ENCODE assay signal across 31 cellular contexts in genomic region chr19:35919306-35919705, GRCh38. TPM values are rescaled to one million over a fixed set of nuclear protein-coding genes. Genes with fewer than 3 reads are reported as not detected.
DNase-seq lines count a peak whose midpoint lies in the region; ATAC-seq, FAIRE-seq and TF ChIP-seq lines count a peak whose summit lies in the region.
"Had no signal": no experiment of that assay in that cellular context is flagged by ENCODE, and none has a peak within 500 bp of the region (broad histone marks: within the 10 kb centered on the region; RNA-seq: fewer than 3 reads in every experiment).

No MANE protein-coding gene starts in this region.

- no peaks in the 10 kb centered on the region for H3K79me2 ChIP-seq in HepG2 (ENCODE audit: insufficient read depth, low read length)

- H3K9ac ChIP-seq in kidney (ENCODE audit: low read length in 2 of 2) (no peak overlapping the region), HepG2 (ENCODE audit: insufficient read depth, low read depth, low read length) (no peak overlapping the region)
- H3K9ac ChIP-seq: BLaER1 had no signal

- in situ Hi-C loops in HepG2 (cut with HindIII; ENCODE audit: extremely low pct_ligation_motif_present, low pct_unique_long_range_greater_than_20kb), result no loop called here

- POLR2A ChIA-PET in HepG2 (lab: Yijun Ruan, JAX), result no interaction called here

- H3K4me1 ChIP-seq in kidney (ENCODE audit: control insufficient read depth in 1 of 2, insufficient read depth in 1 of 2, low read depth in 1 of 2, low read length in 2 of 2), result no peaks in the 10 kb centered on the region
- peaks cover 9% of the 10 kb centered on the region for H3K4me1 ChIP-seq in HepG2 (ENCODE audit: insufficient read depth, low read length)
- H3K4me1 ChIP-seq in foreskin keratinocyte, result no peaks in the 10 kb centered on the region
- H3K4me1 ChIP-seq: BE2C, BLaER1 had no signal

- no peak; the same call in 2 of the 3 replicates for ATAC-seq in HepG2
- no peak for ATAC-seq in stimulated activated memory B cell treated with anti-CD40 and anti-IgM and Interleukin-4, amounts not matched to agents 10 μg/mL and 1 μg/mL and 100 μg/mL, for 72 hours
- no peak for ATAC-seq in foreskin keratinocyte
- ATAC-seq: GM12878 had no signal

- H3K4me3 ChIP-seq in kidney (ENCODE audit: low read length in 2 of 2) (no peak overlapping the region), HepG2 (replicated peaks in 1 of 3; ENCODE audit: insufficient read depth in 1 of 3, low read depth in 2 of 3, low read length in 3 of 3) (no peak overlapping the region)
- H3K4me3 ChIP-seq: BLaER1, GM12878 had no signal

- no peaks in the 10 kb centered on the region for H3K9me3 Mint-ChIP-seq in stimulated activated memory B cell treated with anti-CD40 and anti-IgM and Interleukin-4, amounts not matched to agents 10 μg/mL and 1 μg/mL and 100 μg/mL, for 72 hours
- H3K9me3 Mint-ChIP-seq: CD4-positive, alpha-beta memory T cell; CD8-positive, alpha-beta memory T cell had no signal

- WGBS in HepG2 (ENCODE audit: low lambda C conversion rate), result 0% methylated on average over 7 of the region's 11 CpGs

- no peak for TF ChIP-seq EP300 in HepG2 (IDR thresholded peaks at IDR 0.05; ENCODE audit: low read depth in 2 of 2, low read length in 2 of 2)
- TF ChIP-seq EP300 in HepG2 (CRISPR knock-in tag; IDR thresholded peaks at IDR 0.05; ENCODE audit: borderline replicate concordance), result no peak

- H2AFZ ChIP-seq in HepG2 (ENCODE audit: low read length), result no peak overlapping the region

- H3K9me3 ChIP-seq in kidney (ENCODE audit: control insufficient read depth in 1 of 2, low read length in 2 of 2), result no peaks in the 10 kb centered on the region
- no peaks in the 10 kb centered on the region for H3K9me3 ChIP-seq in HepG2 (ENCODE audit: low read length)
- H3K9me3 ChIP-seq: BE2C, BLaER1 had no signal

- TF ChIP-seq POLR2A in HepG2 (IDR thresholded peaks at IDR 0.05; ENCODE audit: insufficient read depth in 1 of 2, low read depth in 2 of 2, low read length in 2 of 2), result no peak

- no peaks in the 10 kb centered on the region for H3K36me3 Mint-ChIP-seq in stimulated activated memory B cell treated with anti-CD40 and anti-IgM and Interleukin-4, amounts not matched to agents 10 μg/mL and 1 μg/mL and 100 μg/mL, for 72 hours
- H3K36me3 Mint-ChIP-seq: CD14-positive monocyte; CD4-positive, alpha-beta memory T cell; CD4-positive, CD25-positive, alpha-beta regulatory T cell; CD8-positive, alpha-beta memory T cell had no signal

- TF ChIP-seq CTCF in kidney (IDR thresholded peaks at IDR 0.05; ENCODE audit: borderline replicate concordance, extremely low read depth, insufficient read depth), result no peak
- TF ChIP-seq CTCF in HepG2 (CRISPR knock-in tag; IDR thresholded peaks at IDR 0.05), result no peak
- no peak for TF ChIP-seq CTCF in foreskin keratinocyte (conservative IDR thresholded peaks at IDR 0.05)

- no TSS peak for BruUV-seq in HepG2 (replicated peaks; lab: Mats Ljungman, UMichigan)

- peak overlapping the region; percentile 32 for H3K27ac Mint-ChIP-seq in stimulated activated memory B cell treated with anti-CD40 and anti-IgM and Interleukin-4, amounts not matched to agents 10 μg/mL and 1 μg/mL and 100 μg/mL, for 72 hours
- H3K27ac Mint-ChIP-seq: CD4-positive, alpha-beta memory T cell; CD4-positive, CD25-positive, alpha-beta regulatory T cell; CD8-positive, alpha-beta memory T cell had no signal

- H3K27me3 Mint-ChIP-seq in stimulated activated memory B cell treated with anti-CD40 and anti-IgM and Interleukin-4, amounts not matched to agents 10 μg/mL and 1 μg/mL and 100 μg/mL, for 72 hours, result no peaks in the 10 kb centered on the region
- H3K27me3 Mint-ChIP-seq: CD4-positive, alpha-beta memory T cell; CD8-positive, alpha-beta memory T cell had no signal

- intact Hi-C loops in kidney (cut with DNase I), result no loop called here
- intact Hi-C loops in HepG2 (cut with micrococcal nuclease; ENCODE audit: unreplicated experiment), result no loop called here

- no peak for FAIRE-seq in kidney (lab: Jason Lieb, UNC)
- peak; percentile 58 for FAIRE-seq in HepG2 (lab: Jason Lieb, UNC)
- FAIRE-seq: A204.1, GM12878, GM12892, GM18507 had no signal

- TF ChIP-seq RAD21 in HepG2 (CRISPR knock-in tag; IDR thresholded peaks at IDR 0.05), result no peak

- H3K36me3 ChIP-seq in kidney (ENCODE audit: control insufficient read depth in 1 of 2, insufficient read depth in 2 of 2, low read length in 2 of 2) (no peaks in the 10 kb centered on the region), HepG2 (replicated peaks in 1 of 2; ENCODE audit: control insufficient read depth in 1 of 2, insufficient read depth in 2 of 2, low read length in 2 of 2) (no peaks in the 10 kb centered on the region)
- H3K36me3 ChIP-seq: BE2C, BLaER1 had no signal

- no peak overlapping the region for H3K4me3 Mint-ChIP-seq in stimulated activated memory B cell treated with anti-CD40 and anti-IgM and Interleukin-4, amounts not matched to agents 10 μg/mL and 1 μg/mL and 100 μg/mL, for 72 hours
- H3K4me3 Mint-ChIP-seq: CD14-positive monocyte; CD4-positive, alpha-beta memory T cell; CD8-positive, alpha-beta memory T cell had no signal

- CTCF ChIA-PET in HepG2 (lab: Yijun Ruan, JAX; ENCODE audit: low intra/inter-chr PET ratio, low total read pairs), result no interaction called here

- H3K27me3 ChIP-seq in HepG2 (ENCODE audit: control insufficient read depth in 1 of 2, insufficient read depth in 2 of 2, low read length in 2 of 2) (no peaks in the 10 kb centered on the region), foreskin keratinocyte (no peaks in the 10 kb centered on the region)
- H3K27me3 ChIP-seq: BLaER1 had no signal

- H3K4me2 ChIP-seq in HepG2 (ENCODE audit: low read depth, low read length), result no peak overlapping the region
- H3K4me2 ChIP-seq: BLaER1 had no signal

- peak; percentile 8 for DNase-seq in kidney
- no peak for DNase-seq in HepG2 (ENCODE audit: low spot score)
- DNase-seq in activated naive CD4-positive, alpha-beta T cell (lab: John Stamatoyannopoulos, UW), result no peak
- no peak for DNase-seq in foreskin keratinocyte
- DNase-seq in activated CD8-positive, alpha-beta memory T cell treated with anti-CD3 and anti-CD28 coated beads for 24 hours, result no peak
- DNase-seq: 8988T; ACHN; BE2C; C1 segment of cervical spinal cord; CD4-positive, alpha-beta memory T cell; CD4-positive, CD25-positive, alpha-beta regulatory T cell; CD8-positive, alpha-beta memory T cell; COR-L47; DMS 273 treated with DMSO at 0.1 percent for 48 hours; DMS153; DMS53; DMS79; DND-41; EL; GDM1 had no signal

- H3K27ac ChIP-seq in kidney (ENCODE audit: low read depth in 2 of 2, low read length in 2 of 2) (no peak overlapping the region), HepG2 (ENCODE audit: extremely low read length, insufficient read depth, low read length) (no peak overlapping the region), foreskin keratinocyte (no peak overlapping the region)
- H3K27ac ChIP-seq: BLaER1 had no signal

- no peaks in the 10 kb centered on the region for H4K20me1 ChIP-seq in HepG2 (ENCODE audit: insufficient read depth, low read length)
- H4K20me1 ChIP-seq: BLaER1 had no signal

- peaks cover 25% of the 10 kb centered on the region for H3K4me1 Mint-ChIP-seq in stimulated activated memory B cell treated with anti-CD40 and anti-IgM and Interleukin-4, amounts not matched to agents 10 μg/mL and 1 μg/mL and 100 μg/mL, for 72 hours
- H3K4me1 Mint-ChIP-seq: CD4-positive, alpha-beta memory T cell; CD8-positive, alpha-beta memory T cell had no signal

RNA-seq across cellular contexts. Expression of gene TYROBP, which starts 11.2 kb away (rescaled TPM):
- total RNA-seq in kidney (77.6 TPM), HepG2 (2016; rRNA removed; fragmentation: Illumina TruSeq; extraction: Trizol) (not detected in 2 replicates), foreskin keratinocyte (not detected in 2 replicates)
- polyA plus RNA-seq in kidney (ENCODE audit: insufficient read depth, low read depth, low replicate concordance) (64.2 TPM), HepG2 (2011; rRNA removed) (0.20 TPM in 1 of 2 replicates, not detected in the other), foreskin keratinocyte (not detected in 2 replicates)
- not detected in 2 replicates for total RNA-seq in HepG2 (2016; cell fraction: cytosol; rRNA removed; fragmentation: Illumina TruSeq; extraction: Trizol; ENCODE audit: low read depth)
- total RNA-seq in HepG2 (2016; cell fraction: insoluble cytoplasmic fraction; rRNA removed; fragmentation: Illumina TruSeq; extraction: Trizol), result not detected in 2 replicates
- not detected in 2 replicates for total RNA-seq in HepG2 (2016; cell fraction: membrane; rRNA removed; fragmentation: Illumina TruSeq; extraction: Trizol)
- total RNA-seq in HepG2 (2016; cell fraction: nucleus; rRNA removed; fragmentation: Illumina TruSeq; extraction: Trizol), result not detected in 2 replicates
- polyA plus RNA-seq in HepG2 (2011; cell fraction: cytosol; rRNA removed), result not detected in 2 replicates
- not detected in 2 replicates for polyA plus RNA-seq in HepG2 (2011; cell fraction: nucleus; rRNA removed)
- polyA plus RNA-seq in HepG2 (2012), result not detected in 2 replicates
- polyA plus RNA-seq in HepG2 (2016; cell fraction: cytosol; fragmentation: Illumina TruSeq; extraction: Trizol; ENCODE audit: low read depth), result not detected in 2 replicates
- not detected in 2 replicates for polyA plus RNA-seq in HepG2 (2016; cell fraction: insoluble cytoplasmic fraction; fragmentation: Illumina TruSeq; extraction: Trizol; ENCODE audit: low read depth)
- polyA plus RNA-seq in HepG2 (2016; cell fraction: membrane; fragmentation: Illumina TruSeq; extraction: Trizol; ENCODE audit: low read depth), result not detected in 2 replicates
- polyA plus RNA-seq in HepG2 (2016; cell fraction: nucleus; fragmentation: Illumina TruSeq; extraction: Trizol; ENCODE audit: insufficient read depth, low read depth), result not detected in 2 replicates
- not detected in 2 replicates for polyA minus RNA-seq in HepG2 (2011; rRNA and poly(A)+ RNA removed; ENCODE audit: low replicate concordance)
- not detected in 2 replicates for polyA minus RNA-seq in HepG2 (2011; cell fraction: cytosol; rRNA and poly(A)+ RNA removed)
- polyA minus RNA-seq in HepG2 (2011; cell fraction: nucleus; rRNA and poly(A)+ RNA removed), result not detected in 2 replicates
- total RNA-seq: A673; CD4-positive, CD25-positive, alpha-beta regulatory T cell; Daoy; G401 had no signal
- polyA plus RNA-seq: AG04450 had no signal

RNA-seq across cellular contexts. Expression of gene LRFN3, which starts 16.9 kb away (rescaled TPM):
- total RNA-seq in kidney (9.4 TPM), HepG2 (2016; rRNA removed; fragmentation: Illumina TruSeq; extraction: Trizol) (1.1 and 1.6 TPM in 2 replicates), foreskin keratinocyte (9.9 and 10.8 TPM in 2 replicates)
- polyA plus RNA-seq in kidney (ENCODE audit: insufficient read depth, low read depth, low replicate concordance) (8.2 TPM), HepG2 (2011; rRNA removed) (0.74 and 0.91 TPM in 2 replicates), foreskin keratinocyte (12.3 and 12.5 TPM in 2 replicates)
- 0.40 and 0.79 TPM in 2 replicates for total RNA-seq in HepG2 (2016; cell fraction: cytosol; rRNA removed; fragmentation: Illumina TruSeq; extraction: Trizol; ENCODE audit: low read depth)
- 0.77 and 1.4 TPM in 2 replicates for total RNA-seq in HepG2 (2016; cell fraction: insoluble cytoplasmic fraction; rRNA removed; fragmentation: Illumina TruSeq; extraction: Trizol)
- 3.2 and 3.3 TPM in 2 replicates for total RNA-seq in HepG2 (2016; cell fraction: membrane; rRNA removed; fragmentation: Illumina TruSeq; extraction: Trizol)
- total RNA-seq in HepG2 (2016; cell fraction: nucleus; rRNA removed; fragmentation: Illumina TruSeq; extraction: Trizol), result 1.0 and 1.3 TPM in 2 replicates
- 0.47 and 0.78 TPM in 2 replicates for polyA plus RNA-seq in HepG2 (2011; cell fraction: cytosol; rRNA removed)
- 3.4 TPM in 2 replicates for polyA plus RNA-seq in HepG2 (2011; cell fraction: nucleus; rRNA removed)
- 2.5 and 3.6 TPM in 2 replicates for polyA plus RNA-seq in HepG2 (2012)
- polyA plus RNA-seq in HepG2 (2016; cell fraction: cytosol; fragmentation: Illumina TruSeq; extraction: Trizol; ENCODE audit: low read depth), result 2.6 TPM in 2 replicates
- polyA plus RNA-seq in HepG2 (2016; cell fraction: insoluble cytoplasmic fraction; fragmentation: Illumina TruSeq; extraction: Trizol; ENCODE audit: low read depth), result 4.2 and 5.4 TPM in 2 replicates
- 8.0 and 8.2 TPM in 2 replicates for polyA plus RNA-seq in HepG2 (2016; cell fraction: membrane; fragmentation: Illumina TruSeq; extraction: Trizol; ENCODE audit: low read depth)
- polyA plus RNA-seq in HepG2 (2016; cell fraction: nucleus; fragmentation: Illumina TruSeq; extraction: Trizol; ENCODE audit: insufficient read depth, low read depth), result 3.9 and 5.6 TPM in 2 replicates
- polyA minus RNA-seq in HepG2 (2011; rRNA and poly(A)+ RNA removed; ENCODE audit: low replicate concordance), result 1.2 and 2.4 TPM in 2 replicates
- 2.5 and 3.3 TPM in 2 replicates for polyA minus RNA-seq in HepG2 (2011; cell fraction: cytosol; rRNA and poly(A)+ RNA removed)
- 1.8 and 3.2 TPM in 2 replicates for polyA minus RNA-seq in HepG2 (2011; cell fraction: nucleus; rRNA and poly(A)+ RNA removed)
- polyA plus RNA-seq: CD14-positive monocyte had no signal

RNA-seq across cellular contexts. Expression of gene HCST, which starts 17.0 kb away (rescaled TPM):
- total RNA-seq in kidney (16.7 TPM), HepG2 (2016; rRNA removed; fragmentation: Illumina TruSeq; extraction: Trizol) (0.24 TPM in 1 of 2 replicates, not detected in the other), foreskin keratinocyte (0.21 and 0.34 TPM in 2 replicates)
- polyA plus RNA-seq in kidney (ENCODE audit: insufficient read depth, low read depth, low replicate concordance) (10.6 TPM), HepG2 (2011; rRNA removed) (1.2 and 2.3 TPM in 2 replicates), foreskin keratinocyte (0.19 and 0.28 TPM in 2 replicates)
- total RNA-seq in HepG2 (2016; cell fraction: cytosol; rRNA removed; fragmentation: Illumina TruSeq; extraction: Trizol; ENCODE audit: low read depth), result 0.79 TPM in 1 of 2 replicates, not detected in the other
- total RNA-seq in HepG2 (2016; cell fraction: insoluble cytoplasmic fraction; rRNA removed; fragmentation: Illumina TruSeq; extraction: Trizol), result not detected in 2 replicates
- 0.65 TPM in 1 of 2 replicates, not detected in the other for total RNA-seq in HepG2 (2016; cell fraction: membrane; rRNA removed; fragmentation: Illumina TruSeq; extraction: Trizol)
- total RNA-seq in HepG2 (2016; cell fraction: nucleus; rRNA removed; fragmentation: Illumina TruSeq; extraction: Trizol), result not detected in 2 replicates
- polyA plus RNA-seq in HepG2 (2011; cell fraction: cytosol; rRNA removed), result 2.2 TPM in 2 replicates
- polyA plus RNA-seq in HepG2 (2011; cell fraction: nucleus; rRNA removed), result 0.64 and 0.72 TPM in 2 replicates
- polyA plus RNA-seq in HepG2 (2012), result 0.37 and 0.60 TPM in 2 replicates
- polyA plus RNA-seq in HepG2 (2016; cell fraction: cytosol; fragmentation: Illumina TruSeq; extraction: Trizol; ENCODE audit: low read depth), result 0.61 TPM in 1 of 2 replicates, not detected in the other
- not detected in 2 replicates for polyA plus RNA-seq in HepG2 (2016; cell fraction: insoluble cytoplasmic fraction; fragmentation: Illumina TruSeq; extraction: Trizol; ENCODE audit: low read depth)
- not detected in 2 replicates for polyA plus RNA-seq in HepG2 (2016; cell fraction: membrane; fragmentation: Illumina TruSeq; extraction: Trizol; ENCODE audit: low read depth)
- 1.6 TPM in 2 replicates for polyA plus RNA-seq in HepG2 (2016; cell fraction: nucleus; fragmentation: Illumina TruSeq; extraction: Trizol; ENCODE audit: insufficient read depth, low read depth)
- 0.77 and 4.2 TPM in 2 replicates for polyA minus RNA-seq in HepG2 (2011; rRNA and poly(A)+ RNA removed; ENCODE audit: low replicate concordance)
- polyA minus RNA-seq in HepG2 (2011; cell fraction: cytosol; rRNA and poly(A)+ RNA removed), result not detected in 2 replicates
- not detected in 2 replicates for polyA minus RNA-seq in HepG2 (2011; cell fraction: nucleus; rRNA and poly(A)+ RNA removed)
- total RNA-seq: Daoy, G401 had no signal

RNA-seq across cellular contexts. Expression of gene NFKBID, which starts 19.0 kb away (rescaled TPM):
- 23.9 TPM for total RNA-seq in kidney
- 1.9 TPM for polyA plus RNA-seq in kidney (ENCODE audit: insufficient read depth, low read depth, low replicate concordance)
- 0.38 and 2.1 TPM in 2 replicates for total RNA-seq in HepG2 (2016; rRNA removed; fragmentation: Illumina TruSeq; extraction: Trizol)
- total RNA-seq in HepG2 (2016; cell fraction: cytosol; rRNA removed; fragmentation: Illumina TruSeq; extraction: Trizol; ENCODE audit: low read depth), result 1.1 and 1.7 TPM in 2 replicates
- total RNA-seq in HepG2 (2016; cell fraction: insoluble cytoplasmic fraction; rRNA removed; fragmentation: Illumina TruSeq; extraction: Trizol), result 0.33 and 1.8 TPM in 2 replicates
- total RNA-seq in HepG2 (2016; cell fraction: membrane; rRNA removed; fragmentation: Illumina TruSeq; extraction: Trizol), result 0.87 and 2.1 TPM in 2 replicates
- 1.2 and 3.4 TPM in 2 replicates for total RNA-seq in HepG2 (2016; cell fraction: nucleus; rRNA removed; fragmentation: Illumina TruSeq; extraction: Trizol)
- 1.6 and 2.3 TPM in 2 replicates for polyA plus RNA-seq in HepG2 (2011; rRNA removed)
- polyA plus RNA-seq in HepG2 (2011; cell fraction: cytosol; rRNA removed), result 0.45 and 0.74 TPM in 2 replicates
- polyA plus RNA-seq in HepG2 (2011; cell fraction: nucleus; rRNA removed), result 13.5 and 15.3 TPM in 2 replicates
- 0.69 and 1.1 TPM in 2 replicates for polyA plus RNA-seq in HepG2 (2012)
- polyA plus RNA-seq in HepG2 (2016; cell fraction: cytosol; fragmentation: Illumina TruSeq; extraction: Trizol; ENCODE audit: low read depth), result 1.3 and 1.8 TPM in 2 replicates
- 0.28 and 0.74 TPM in 2 replicates for polyA plus RNA-seq in HepG2 (2016; cell fraction: insoluble cytoplasmic fraction; fragmentation: Illumina TruSeq; extraction: Trizol; ENCODE audit: low read depth)
- polyA plus RNA-seq in HepG2 (2016; cell fraction: membrane; fragmentation: Illumina TruSeq; extraction: Trizol; ENCODE audit: low read depth), result 0.70 and 1.0 TPM in 2 replicates
- 6.4 and 8.2 TPM in 2 replicates for polyA plus RNA-seq in HepG2 (2016; cell fraction: nucleus; fragmentation: Illumina TruSeq; extraction: Trizol; ENCODE audit: insufficient read depth, low read depth)
- 8.6 and 15.8 TPM in 2 replicates for polyA minus RNA-seq in HepG2 (2011; rRNA and poly(A)+ RNA removed; ENCODE audit: low replicate concordance)
- 2.5 TPM in 1 of 2 replicates, not detected in the other for polyA minus RNA-seq in HepG2 (2011; cell fraction: cytosol; rRNA and poly(A)+ RNA removed)
- 7.7 and 8.0 TPM in 2 replicates for polyA minus RNA-seq in HepG2 (2011; cell fraction: nucleus; rRNA and poly(A)+ RNA removed)
- total RNA-seq in foreskin keratinocyte, result 5.9 and 6.0 TPM in 2 replicates
- 4.9 and 6.6 TPM in 2 replicates for polyA plus RNA-seq in foreskin keratinocyte

RNA-seq across cellular contexts. Expression of gene APLP1, which starts 50.9 kb away (rescaled TPM):
- 3.8 TPM for total RNA-seq in kidney
- 13.6 TPM for polyA plus RNA-seq in kidney (ENCODE audit: insufficient read depth, low read depth, low replicate concordance)
- 2.3 and 2.9 TPM in 2 replicates for total RNA-seq in HepG2 (2016; rRNA removed; fragmentation: Illumina TruSeq; extraction: Trizol)
- 0.79 and 1.7 TPM in 2 replicates for total RNA-seq in HepG2 (2016; cell fraction: cytosol; rRNA removed; fragmentation: Illumina TruSeq; extraction: Trizol; ENCODE audit: low read depth)
- 0.65 and 3.2 TPM in 2 replicates for total RNA-seq in HepG2 (2016; cell fraction: insoluble cytoplasmic fraction; rRNA removed; fragmentation: Illumina TruSeq; extraction: Trizol)
- 0.83 and 1.4 TPM in 2 replicates for total RNA-seq in HepG2 (2016; cell fraction: membrane; rRNA removed; fragmentation: Illumina TruSeq; extraction: Trizol)
- total RNA-seq in HepG2 (2016; cell fraction: nucleus; rRNA removed; fragmentation: Illumina TruSeq; extraction: Trizol), result 2.7 and 3.8 TPM in 2 replicates
- polyA plus RNA-seq in HepG2 (2011; rRNA removed), result 2.0 and 3.1 TPM in 2 replicates
- 1.0 and 2.3 TPM in 2 replicates for polyA plus RNA-seq in HepG2 (2011; cell fraction: cytosol; rRNA removed)
- polyA plus RNA-seq in HepG2 (2011; cell fraction: nucleus; rRNA removed), result 2.4 and 4.2 TPM in 2 replicates
- 0.70 and 1.2 TPM in 2 replicates for polyA plus RNA-seq in HepG2 (2012)
- polyA plus RNA-seq in HepG2 (2016; cell fraction: cytosol; fragmentation: Illumina TruSeq; extraction: Trizol; ENCODE audit: low read depth), result 1.1 and 1.4 TPM in 2 replicates
- polyA plus RNA-seq in HepG2 (2016; cell fraction: insoluble cytoplasmic fraction; fragmentation: Illumina TruSeq; extraction: Trizol; ENCODE audit: low read depth), result 1.4 and 4.4 TPM in 2 replicates
- polyA plus RNA-seq in HepG2 (2016; cell fraction: membrane; fragmentation: Illumina TruSeq; extraction: Trizol; ENCODE audit: low read depth), result 2.2 and 3.5 TPM in 2 replicates
- polyA plus RNA-seq in HepG2 (2016; cell fraction: nucleus; fragmentation: Illumina TruSeq; extraction: Trizol; ENCODE audit: insufficient read depth, low read depth), result 9.5 and 10.5 TPM in 2 replicates
- 0.51 and 2.8 TPM in 2 replicates for polyA minus RNA-seq in HepG2 (2011; rRNA and poly(A)+ RNA removed; ENCODE audit: low replicate concordance)
- 0.35 and 1.8 TPM in 2 replicates for polyA minus RNA-seq in HepG2 (2011; cell fraction: cytosol; rRNA and poly(A)+ RNA removed)
- polyA minus RNA-seq in HepG2 (2011; cell fraction: nucleus; rRNA and poly(A)+ RNA removed), result 1.2 TPM in 1 of 2 replicates, not detected in the other
- 0.95 and 1.2 TPM in 2 replicates for total RNA-seq in foreskin keratinocyte
- polyA plus RNA-seq in foreskin keratinocyte, result 1.4 and 1.8 TPM in 2 replicates
- total RNA-seq: CD4-positive, alpha-beta memory T cell; CD4-positive, CD25-positive, alpha-beta regulatory T cell had no signal
- polyA plus RNA-seq: CD14-positive monocyte; CD4-positive, CD25-positive, alpha-beta regulatory T cell; CD8-positive, alpha-beta memory T cell had no signal

Comparison
In these comparisons a context has a peak if more than half of its experiments do, and no peak if none do; other contexts are left out.
1. RNA of gene TYROBP, which starts 11.2 kb away (total RNA-seq): 77.6 TPM in kidney (single experiment); not detected in HepG2 and not detected in foreskin keratinocyte; every median in the first group is over 10 times any median in the second.